In the genomic region with DNA sequence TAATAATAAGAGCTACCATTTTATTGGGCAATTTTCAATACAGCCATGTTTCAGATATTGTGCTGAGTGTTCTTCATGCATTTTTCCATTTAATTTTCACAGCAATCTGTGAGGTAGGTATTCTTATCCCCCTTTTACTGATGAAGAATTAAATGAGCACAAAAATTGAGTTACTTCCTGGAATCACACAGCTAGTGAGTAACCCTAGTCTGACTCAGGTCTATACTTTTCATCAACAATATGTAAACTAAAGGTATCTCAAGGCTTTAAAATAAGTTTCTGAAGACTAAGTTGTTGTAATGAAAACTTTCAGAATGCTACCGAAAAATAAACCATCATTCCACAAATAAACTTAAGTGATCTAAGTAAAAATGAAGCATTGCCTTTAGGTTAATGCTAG, we compare ENCODE assay signal across 1 cellular context.
TF ChIP-seq lines count a peak whose summit lies in the region.

No MANE protein-coding gene starts in this region.

TF ChIP-seq in IMR-90, 13 proteins besides CTCF, POLR2A, EP300 and RAD21 (continued from another document):
- TF ChIP-seq CEBPB (IDR thresholded peaks at IDR 0.05; ENCODE audit: low read depth, low read length) = no peak
- no peak for TF ChIP-seq RFX5 (IDR thresholded peaks at IDR 0.05; ENCODE audit: low read depth, low read length)
- no peak for TF ChIP-seq MXI1 (IDR thresholded peaks at IDR 0.05; ENCODE audit: borderline replicate concordance, low read depth, low read length)
- TF ChIP-seq FOS (IDR thresholded peaks at IDR 0.05; ENCODE audit: low read depth, low read length) = no peak
- no peak for TF ChIP-seq MAZ (IDR thresholded peaks at IDR 0.05; ENCODE audit: borderline replicate concordance, low read depth, low read length)
- TF ChIP-seq, protein P1, sequence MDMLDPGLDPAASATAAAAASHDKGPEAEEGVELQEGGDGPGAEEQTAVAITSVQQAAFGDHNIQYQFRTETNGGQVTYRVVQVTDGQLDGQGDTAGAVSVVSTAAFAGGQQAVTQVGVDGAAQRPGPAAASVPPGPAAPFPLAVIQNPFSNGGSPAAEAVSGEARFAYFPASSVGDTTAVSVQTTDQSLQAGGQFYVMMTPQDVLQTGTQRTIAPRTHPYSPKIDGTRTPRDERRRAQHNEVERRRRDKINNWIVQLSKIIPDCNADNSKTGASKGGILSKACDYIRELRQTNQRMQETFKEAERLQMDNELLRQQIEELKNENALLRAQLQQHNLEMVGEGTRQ (IDR thresholded peaks at IDR 0.05; ENCODE audit: low read depth, low read length) = no peak
- no peak for TF ChIP-seq MAFK (IDR thresholded peaks at IDR 0.05; ENCODE audit: low read depth, low read length)
- no peak for TF ChIP-seq SMC3 (IDR thresholded peaks at IDR 0.05; ENCODE audit: low read depth, low read length)
